In genomic region chr9:125746017-125746773, GRCh38 we compare ENCODE assay signal across 8 cellular contexts. TPM values are rescaled to one million over a fixed set of nuclear protein-coding genes. Genes with fewer than 3 reads are reported as not detected.
A peak's percentile ranks its signal among the peaks of the same experiment; 100 is the strongest.
DNase-seq lines count a peak whose midpoint lies in the region; ATAC-seq, FAIRE-seq and TF ChIP-seq lines count a peak whose summit lies in the region.

No MANE protein-coding gene starts in this region.

- H3K9ac ChIP-seq in astrocyte (ENCODE audit: low read length) (peak overlapping the region; percentile 58), rectal smooth muscle tissue (ENCODE audit: low read length) (no peak overlapping the region)

- H3K27ac ChIP-seq in astrocyte (ENCODE audit: low read depth, low read length) (peak overlapping the region; percentile 64), rectal smooth muscle tissue (ENCODE audit: low read depth, low read length) (peak overlapping the region; percentile 67), aorta (ENCODE audit: low read depth in 1 of 2, low read length in 2 of 2) (peak overlapping the region; percentile 76 to 78)

- ATAC-seq in GM18502 (IDR thresholded peaks at IDR 0.05; ENCODE audit: poor library complexity, unreplicated experiment) (peak; percentile 75), HG02943 (IDR thresholded peaks at IDR 0.05; ENCODE audit: low read depth, unreplicated experiment) (peak; percentile 71), aorta (ENCODE audit: low FRiP score) (peak; percentile 95)

- peak overlapping the region; percentile 93 for H3K4me3 Mint-ChIP-seq in T-helper 2 cell treated with Interferon-gamma antibody and Interleukin-4, amounts not matched to agents 5 μg/mL and 100 μg/mL, for 36 hours
- peak overlapping the region; percentile 90 for H3K4me3 Mint-ChIP-seq in astrocyte (ENCODE audit: unreplicated experiment)

- H3K4me2 ChIP-seq in astrocyte (ENCODE audit: low read length): peak overlapping the region; percentile 88

- H3K27me3 Mint-ChIP-seq in T-helper 2 cell treated with Interferon-gamma antibody and Interleukin-4, amounts not matched to agents 5 μg/mL and 100 μg/mL, for 36 hours (ENCODE audit: low read depth): peaks cover 27% of the 10 kb centered on the region
- no peaks in the 10 kb centered on the region for H3K27me3 Mint-ChIP-seq in astrocyte (ENCODE audit: low read depth, unreplicated experiment)

- H3K4me3 ChIP-seq in astrocyte (ENCODE audit: insufficient read depth, low read depth, low read length) (peak overlapping the region; percentile 63), rectal smooth muscle tissue (ENCODE audit: low read length) (peak overlapping the region; percentile 60), aorta (ENCODE audit: low read length in 2 of 2) (peak overlapping the region; percentile 93 to 99)

- no peak for FAIRE-seq in astrocyte (lab: Jason Lieb, UNC)

- H3K4me1 ChIP-seq in astrocyte (ENCODE audit: insufficient read depth, low read length): peaks cover 25% of the 10 kb centered on the region
- peaks cover 9% of the 10 kb centered on the region for H3K4me1 ChIP-seq in rectal smooth muscle tissue (ENCODE audit: control insufficient read depth, insufficient read depth, low read length)
- H3K4me1 ChIP-seq in aorta (ENCODE audit: control insufficient read depth in 1 of 2, insufficient read depth in 2 of 2, low read length in 2 of 2): no peaks in the 10 kb centered on the region

- no peak for TF ChIP-seq CTCF in astrocyte (IDR thresholded peaks at IDR 0.05; ENCODE audit: insufficient read depth, low read depth, low read length)

- peaks cover 13% of the 10 kb centered on the region for H3K36me3 Mint-ChIP-seq in T-helper 2 cell treated with Interferon-gamma antibody and Interleukin-4, amounts not matched to agents 5 μg/mL and 100 μg/mL, for 36 hours (ENCODE audit: low read depth)
- no peaks in the 10 kb centered on the region for H3K36me3 Mint-ChIP-seq in astrocyte (ENCODE audit: low read depth, unreplicated experiment)

- H3K9me3 ChIP-seq in astrocyte (ENCODE audit: insufficient read depth, low read depth, low read length): no peaks in the 10 kb centered on the region
- H3K9me3 ChIP-seq in aorta (ENCODE audit: control insufficient read depth, low read length): no peaks in the 10 kb centered on the region

- peaks cover 8% of the 10 kb centered on the region for H4K20me1 ChIP-seq in astrocyte (ENCODE audit: insufficient read depth, low read length)

- H3K79me2 ChIP-seq in astrocyte (ENCODE audit: insufficient read depth, low read length): peaks cover 39% of the 10 kb centered on the region

- peak overlapping the region; percentile 92 for H3K27ac Mint-ChIP-seq in T-helper 2 cell treated with Interferon-gamma antibody and Interleukin-4, amounts not matched to agents 5 μg/mL and 100 μg/mL, for 36 hours
- peak overlapping the region; percentile 47 for H3K27ac Mint-ChIP-seq in astrocyte (ENCODE audit: unreplicated experiment)

- 0 to 1% methylated on average over 47 to 79 of the region's 79 CpGs for WGBS in aorta, 2 donors

- H3K36me3 ChIP-seq in astrocyte (ENCODE audit: insufficient read depth, low read length): no peaks in the 10 kb centered on the region
- no peaks in the 10 kb centered on the region for H3K36me3 ChIP-seq in rectal smooth muscle tissue (ENCODE audit: control insufficient read depth, insufficient read depth, low read length)
- H3K36me3 ChIP-seq in aorta (ENCODE audit: control insufficient read depth in 1 of 2, insufficient read depth in 2 of 2, low read length in 1 of 2): no peaks in the 10 kb centered on the region

- DNase-seq in NCI-H187 treated with DMSO at 0.1 percent for 48 hours (lab: John Stamatoyannopoulos, UW) (peak; percentile 92), astrocyte (ENCODE audit: low read depth) (peak; percentile 86), hepatic stellate cell (ENCODE audit: low spot score) (peak; percentile 96), aorta (peak; percentile 96 to 98)
- DNase-seq in T-helper 2 cell treated with Interferon-gamma antibody and Interleukin-4, amounts not matched to agents 5 μg/mL and 100 μg/mL, for 36 hours (ENCODE audit: low spot score): peak; percentile 91

- peak overlapping the region; percentile 77 for H2AFZ ChIP-seq in astrocyte (ENCODE audit: low read depth, low read length)

- no peaks in the 10 kb centered on the region for H3K9me3 Mint-ChIP-seq in T-helper 2 cell treated with Interferon-gamma antibody and Interleukin-4, amounts not matched to agents 5 μg/mL and 100 μg/mL, for 36 hours
- H3K9me3 Mint-ChIP-seq in astrocyte (ENCODE audit: unreplicated experiment): no peaks in the 10 kb centered on the region

- H3K27me3 ChIP-seq in astrocyte (ENCODE audit: insufficient read depth, low read length) (no peaks in the 10 kb centered on the region), rectal smooth muscle tissue (ENCODE audit: control insufficient read depth, insufficient read depth, low read length) (no peaks in the 10 kb centered on the region), aorta (ENCODE audit: control insufficient read depth in 1 of 2, insufficient read depth in 2 of 2, low read length in 1 of 2) (no peaks in the 10 kb centered on the region)

- H3K4me1 Mint-ChIP-seq in T-helper 2 cell treated with Interferon-gamma antibody and Interleukin-4, amounts not matched to agents 5 μg/mL and 100 μg/mL, for 36 hours (ENCODE audit: low read depth): peaks cover 25% of the 10 kb centered on the region
- H3K4me1 Mint-ChIP-seq in astrocyte (ENCODE audit: low read depth, unreplicated experiment): peaks cover 25% of the 10 kb centered on the region

- intact Hi-C loops in aorta (cut with DNase I): loop anchor here (5.0 kb wide), 3 partner anchors 39 to 974 kb away; partner anchors contain the start of genes MAPKAP1 (in 2 of the 2) and NR6A1 (in 1 of the 2)

RNA-seq across cellular contexts. Expression of gene PBX3, which starts 1.0 kb away (rescaled TPM):
- total RNA-seq in astrocyte: 39.0 and 51.2 TPM in 2 replicates
- total RNA-seq in aorta: 10 to 100 TPM; 21.6 to 44.7 TPM
- polyA plus RNA-seq in aorta: 10 to 100 TPM; 10.3 to 16.0 TPM

RNA-seq across cellular contexts. Expression of gene MAPKAP1, which starts 39.2 kb away (rescaled TPM):
- 109 and 110 TPM in 2 replicates for total RNA-seq in astrocyte
- total RNA-seq in aorta: 10 to 100 TPM; 55.6 to 58.4 TPM
- 10 to 100 TPM; 32.2 to 56.5 TPM for polyA plus RNA-seq in aorta

Comparison
In these comparisons a context has a peak if more than half of its experiments do, and no peak if none do; other contexts are left out.
1. Peak in every context shown above with its lines: DNase-seq, ATAC-seq, H3K4me3 ChIP-seq and H3K27ac ChIP-seq.